In the genomic region with DNA sequence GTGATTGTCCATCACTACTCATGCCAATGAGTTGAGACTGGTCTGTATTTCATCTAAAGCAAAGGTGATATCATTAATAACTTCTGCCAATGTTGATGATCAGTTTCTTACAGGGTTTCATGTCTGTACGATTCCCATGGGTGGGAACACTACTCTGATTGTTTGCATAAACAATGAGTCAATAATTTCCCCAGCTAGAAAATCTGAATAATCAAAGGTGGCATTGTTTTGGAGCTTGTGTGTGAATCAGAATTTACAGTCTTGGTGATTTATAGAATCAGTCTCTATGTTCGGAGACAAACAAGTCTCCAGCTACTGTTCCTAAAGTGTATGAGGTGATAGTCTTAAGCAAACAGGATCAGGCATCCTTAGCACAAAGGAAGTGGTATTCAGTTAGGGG, we compare ENCODE assay signal across 28 cellular contexts. TPM values are rescaled to one million over a fixed set of nuclear protein-coding genes. Genes with fewer than 3 reads are reported as not detected.
DNase-seq lines count a peak whose midpoint lies in the region; ATAC-seq, FAIRE-seq and TF ChIP-seq lines count a peak whose summit lies in the region.
"Had no signal": no experiment of that assay in that cellular context is flagged by ENCODE, and none has a peak within 500 bp of the region (broad histone marks: within the 10 kb centered on the region; RNA-seq: fewer than 3 reads in every experiment).

No MANE protein-coding gene starts in this region.

- no peaks in the 10 kb centered on the region for H3K36me3 ChIP-seq in bronchial epithelial cell (ENCODE audit: control insufficient read depth, insufficient read depth, low read length)
- no peaks in the 10 kb centered on the region for H3K36me3 ChIP-seq in Caco-2 (ENCODE audit: control insufficient read depth, insufficient read depth, low read length)
- H3K36me3 ChIP-seq: BLaER1, MG63 had no signal

- no TSS peak for BruUV-seq in Caco-2 (replicated peaks; lab: Mats Ljungman, UMichigan)

- intact Hi-C loops in Caco-2 (cut with micrococcal nuclease; ENCODE audit: unreplicated experiment), result no loop called here

- no peaks in the 10 kb centered on the region for H3K27me3 ChIP-seq in bronchial epithelial cell (ENCODE audit: control insufficient read depth, insufficient read depth, low read length)
- no peaks in the 10 kb centered on the region for H3K27me3 ChIP-seq in Caco-2 (replicated peaks; ENCODE audit: control insufficient read depth, insufficient read depth, low read length)
- H3K27me3 ChIP-seq: BLaER1, MG63 had no signal

- peaks cover 12% of the 10 kb centered on the region for H3K27me3 Mint-ChIP-seq in Caco-2 (ENCODE audit: insufficient read depth, unreplicated experiment)

- no peaks in the 10 kb centered on the region for H3K36me3 Mint-ChIP-seq in stimulated activated effector memory CD8-positive, alpha-beta T cell treated with anti-CD3 and anti-CD28 coated beads, Interleukin-12 subunit alpha, Interleukin-12 subunit beta, amount 100 ng/mL, for 72 hours
- H3K36me3 Mint-ChIP-seq in Caco-2 (ENCODE audit: insufficient read depth, unreplicated experiment), result no peaks in the 10 kb centered on the region
- H3K36me3 Mint-ChIP-seq: CD4-positive, CD25-positive, alpha-beta regulatory T cell had no signal

- no peaks in the 10 kb centered on the region for H3K9me3 ChIP-seq in Caco-2
- H3K9me3 ChIP-seq: BLaER1, MG63, SK-N-SH had no signal

- H3K27ac ChIP-seq in substantia nigra (ENCODE audit: low read depth, low read length, poor library complexity, severe bottlenecking), result peak overlapping the region; percentile 27
- H3K27ac ChIP-seq: BLaER1, RWPE1 had no signal

- CTCF ChIA-PET in Caco-2 (lab: Charles Lee), result interaction anchor here (0.6 kb wide), 1 partner anchor 229 kb away, joined by 3 read pairs; no protein-coding TSS in a partner anchor

- POLR2A ChIA-PET in Caco-2 (lab: Charles Lee), result no interaction called here

- no peak overlapping the region for H3K4me3 Mint-ChIP-seq in stimulated activated effector memory CD8-positive, alpha-beta T cell treated with anti-CD3 and anti-CD28 coated beads, Interleukin-12 subunit alpha, Interleukin-12 subunit beta, amount 100 ng/mL, for 72 hours
- no peak overlapping the region for H3K4me3 Mint-ChIP-seq in Caco-2 (ENCODE audit: unreplicated experiment)
- H3K4me3 Mint-ChIP-seq: CD4-positive, CD25-positive, alpha-beta regulatory T cell had no signal

- H3K4me3 ChIP-seq in bronchial epithelial cell (ENCODE audit: low read depth, low read length), result no peak overlapping the region
- no peak overlapping the region for H3K4me3 ChIP-seq in Caco-2 (ENCODE audit: low read depth, low read length)
- H3K4me3 ChIP-seq: BLaER1, K562, MG63 had no signal

- no peaks in the 10 kb centered on the region for H3K4me1 ChIP-seq in Caco-2

- no peak for FAIRE-seq in bronchial epithelial cell (lab: Jason Lieb, UNC)
- FAIRE-seq: A204.1, H1, HTR-8/SVneo, K562 had no signal

- TF ChIP-seq CTCF in bronchial epithelial cell (IDR thresholded peaks at IDR 0.05; ENCODE audit: insufficient read depth, low read length, severe bottlenecking) (no peak), Caco-2 (IDR thresholded peaks at IDR 0.05; ENCODE audit: insufficient read depth in 1 of 2, low read depth in 1 of 2, low read length in 1 of 2, severe bottlenecking in 1 of 2, unreplicated experiment in 1 of 2) (no peak)

- no peak for ATAC-seq in stimulated activated effector memory CD8-positive, alpha-beta T cell treated with anti-CD3 and anti-CD28 coated beads, Interleukin-12 subunit alpha, Interleukin-12 subunit beta, amount 100 ng/mL, for 72 hours
- no peak for ATAC-seq in HG03565 (IDR thresholded peaks at IDR 0.05; ENCODE audit: unreplicated experiment)
- ATAC-seq: K562, Panc1 had no signal

- no peaks in the 10 kb centered on the region for H3K9me3 Mint-ChIP-seq in stimulated activated effector memory CD8-positive, alpha-beta T cell treated with anti-CD3 and anti-CD28 coated beads, Interleukin-12 subunit alpha, Interleukin-12 subunit beta, amount 100 ng/mL, for 72 hours
- no peaks in the 10 kb centered on the region for H3K9me3 Mint-ChIP-seq in Caco-2 (ENCODE audit: unreplicated experiment)

- H3K4me1 Mint-ChIP-seq in stimulated activated effector memory CD8-positive, alpha-beta T cell treated with anti-CD3 and anti-CD28 coated beads, Interleukin-12 subunit alpha, Interleukin-12 subunit beta, amount 100 ng/mL, for 72 hours, result no peaks in the 10 kb centered on the region
- H3K4me1 Mint-ChIP-seq in Caco-2 (ENCODE audit: low read depth, unreplicated experiment), result no peaks in the 10 kb centered on the region

- DNase-seq in HT-29 (ENCODE audit: low spot score) (peak; percentile 32), bronchial epithelial cell (ENCODE audit: low read depth) (peak; percentile 88), foreskin melanocyte (peak; percentile 36), substantia nigra (lab: John Stamatoyannopoulos, UW) (no peak), NCI-H526 (lab: John Stamatoyannopoulos, UW) (no peak), Caco-2 (no peak)
- no peak for DNase-seq in stimulated activated effector memory CD8-positive, alpha-beta T cell treated with anti-CD3 and anti-CD28 coated beads, Interleukin-12 subunit alpha, Interleukin-12 subunit beta, amount 100 ng/mL, for 72 hours (ENCODE audit: low spot score in 2 of 2)
- DNase-seq: CD4-positive, CD25-positive, alpha-beta regulatory T cell; DMS53; HCEC 1CT; MG63; NCI-H1105 treated with DMSO at 0.1 percent for 48 hours; NCI-H146; NCI-H2029; NCI-H446 treated with DMSO at 0.1 percent for 48 hours; NCI-H526 treated with DMSO at 0.1 percent for 48 hours; SHP77 treated with DMSO at 0.1 percent for 48 hours; SK-N-SH; SW 1271 had no signal

- no peak overlapping the region for H3K27ac Mint-ChIP-seq in stimulated activated effector memory CD8-positive, alpha-beta T cell treated with anti-CD3 and anti-CD28 coated beads, Interleukin-12 subunit alpha, Interleukin-12 subunit beta, amount 100 ng/mL, for 72 hours
- H3K27ac Mint-ChIP-seq in Caco-2 (ENCODE audit: unreplicated experiment), result no peak overlapping the region
- H3K27ac Mint-ChIP-seq: CD4-positive, CD25-positive, alpha-beta regulatory T cell had no signal

RNA-seq across cellular contexts. Expression of gene PARM1, which starts 35.5 kb away (rescaled TPM):
- total RNA-seq in HT-29 (2014; rRNA removed; shearing (Covaris generic)), result 1.0 and 1.1 TPM in 2 replicates
- total RNA-seq in bronchial epithelial cell (0.13 TPM in 1 of 2 replicates, not detected in the other), Caco-2 (2022) (1.7 and 2.3 TPM in 2 replicates)
- total RNA-seq: G401 had no signal

Comparison
In these comparisons a context has a peak if more than half of its experiments do, and no peak if none do; other contexts are left out.
1. DNase-seq: peak in HT-29 (single experiment), bronchial epithelial cell (single experiment) and foreskin melanocyte (single experiment); none in substantia nigra (0 of 49), NCI-H526 (0 of 2), stimulated activated effector memory CD8-positive, alpha-beta T cell treated with anti-CD3 and anti-CD28 coated beads, Interleukin-12 subunit alpha, Interleukin-12 subunit beta, amount 100 ng/mL, for 72 hours (0 of 2) and Caco-2 (0 of 2).